1 cellular context compared by ENCODE assay signal in the genomic region with DNA sequence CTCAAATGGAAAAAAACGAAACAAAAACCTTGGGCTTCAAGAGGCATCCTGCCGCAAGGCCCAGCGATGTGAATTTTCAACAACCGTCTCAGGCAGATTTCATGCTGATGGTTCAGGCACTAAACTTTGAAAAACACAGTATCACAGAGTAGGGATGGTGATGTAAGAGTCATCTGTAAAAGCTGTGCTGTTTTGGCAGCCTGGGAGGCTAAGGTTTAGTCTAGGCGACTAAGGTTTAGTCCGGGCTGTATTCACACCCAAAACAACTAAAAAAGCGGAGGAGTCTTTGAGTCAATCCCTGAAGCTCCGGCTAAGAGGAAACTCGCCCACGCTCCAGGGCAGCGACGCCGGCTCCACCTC.
TF ChIP-seq lines count a peak whose summit lies in the region.

No MANE protein-coding gene starts in this region.

TF ChIP-seq in endothelial cell of umbilical vein, 7 proteins besides CTCF, POLR2A, EP300 and RAD21 (continued from another document):
- no peak for TF ChIP-seq MYC (IDR thresholded peaks at IDR 0.05; ENCODE audit: low read depth, low read length)
